ENCODE assay signal across 19 cellular contexts in genomic region chr2:235049069-235049468, GRCh38.
DNase-seq lines count a peak whose midpoint lies in the region; ATAC-seq and TF ChIP-seq lines count a peak whose summit lies in the region.
"Had no signal": no experiment of that assay in that cellular context is flagged by ENCODE, and none has a peak within 500 bp of the region (broad histone marks: within the 10 kb centered on the region; RNA-seq: fewer than 3 reads in every experiment).

No MANE protein-coding gene starts in this region.

- 93 to 98% methylated on average over 6 of the region's 6 CpGs for WGBS in endodermal cell (ENCODE audit: insufficient coverage in 1 of 2, insufficient read length in 1 of 2), 2 experiments

- H3K27ac ChIP-seq in endodermal cell (ENCODE audit: low read depth, low read length): no peak overlapping the region

- no peak overlapping the region for H3K4me3 Mint-ChIP-seq in endodermal cell
- H3K4me3 Mint-ChIP-seq: activated naive CD4-positive, alpha-beta T cell treated with anti-CD3 and anti-CD28 coated beads, Interleukin-2, amount 50 U/mL, for 24 hours; CD14-positive monocyte had no signal

- no peak for TF ChIP-seq CTCF in endodermal cell (conservative IDR thresholded peaks at IDR 0.05)

- H3K4me3 ChIP-seq in endodermal cell (ENCODE audit: low read length): no peak overlapping the region
- H3K4me3 ChIP-seq: breast epithelium, thyroid gland had no signal

- ATAC-seq in sciatic nerve: no peak
- ATAC-seq in GM19023 (IDR thresholded peaks at IDR 0.05; ENCODE audit: unreplicated experiment): no peak
- ATAC-seq: naive thymus-derived CD8-positive, alpha-beta T cell had no signal

- H3K36me3 Mint-ChIP-seq in endodermal cell (ENCODE audit: low read depth): peaks cover 76% of the 10 kb centered on the region
- H3K36me3 Mint-ChIP-seq: activated naive CD4-positive, alpha-beta T cell treated with anti-CD3 and anti-CD28 coated beads, Interleukin-2, amount 50 U/mL, for 24 hours; CD14-positive monocyte; naive thymus-derived CD8-positive, alpha-beta T cell had no signal

- DNase-seq in NCI-H2029 (lab: John Stamatoyannopoulos, UW): peak; percentile 20
- DNase-seq in NCI-H2029 treated with DMSO at 0.1 percent for 48 hours (lab: John Stamatoyannopoulos, UW): no peak
- DNase-seq in NCI-H146 treated with DMSO at 0.1 percent for 48 hours (lab: John Stamatoyannopoulos, UW; ENCODE audit: unreplicated experiment): peak; percentile 8
- peak; percentile 32 for DNase-seq in endodermal cell
- peak; percentile 37 for DNase-seq in sciatic nerve (ENCODE audit: low spot score)
- DNase-seq in globus pallidus (ENCODE audit: low spot score): no peak
- no peak for DNase-seq in NCI-H1694 (lab: John Stamatoyannopoulos, UW)
- DNase-seq: 8988T; activated CD8-positive, alpha-beta memory T cell treated with anti-CD3 and anti-CD28 coated beads, Interleukin-2, amount 50 U/mL, for 48 hours; effector CD4-positive, alpha-beta T cell; NCI-H187 treated with DMSO at 0.1 percent for 48 hours; retina; stimulated activated CD4-positive, alpha-beta T cell treated with anti-CD3 and anti-CD28 coated beads, Interleukin-1b, Interleukin-23, amount 100 ng/mL, for 48 hours; thyroid gland had no signal

- H3K9ac ChIP-seq in endodermal cell (ENCODE audit: extremely low read depth, low read length, poor library complexity, severe bottlenecking): no peak overlapping the region

- no peaks in the 10 kb centered on the region for H3K27me3 Mint-ChIP-seq in endodermal cell (ENCODE audit: insufficient read depth)

- H3K9me3 ChIP-seq in endodermal cell (ENCODE audit: control insufficient read depth, low read length): no peaks in the 10 kb centered on the region
- H3K9me3 ChIP-seq: breast epithelium, thyroid gland had no signal

- intact Hi-C loops in sciatic nerve (cut with DNase I): no loop called here

- H3K36me3 ChIP-seq in endodermal cell (ENCODE audit: control insufficient read depth, insufficient read depth, low read length): peaks cover 67% of the 10 kb centered on the region
- H3K36me3 ChIP-seq: breast epithelium had no signal

- H3K27me3 ChIP-seq in endodermal cell (ENCODE audit: control insufficient read depth, insufficient read depth, low read length, poor library complexity, severe bottlenecking): no peaks in the 10 kb centered on the region
- H3K27me3 ChIP-seq: breast epithelium, thyroid gland had no signal

- H3K4me1 ChIP-seq in endodermal cell (ENCODE audit: control insufficient read depth, insufficient read depth, low read length): no peaks in the 10 kb centered on the region

- peak overlapping the region; percentile 70 for H3K27ac Mint-ChIP-seq in endodermal cell
- H3K27ac Mint-ChIP-seq: activated naive CD4-positive, alpha-beta T cell treated with anti-CD3 and anti-CD28 coated beads, Interleukin-2, amount 50 U/mL, for 24 hours; CD14-positive monocyte; naive thymus-derived CD8-positive, alpha-beta T cell had no signal

- no peaks in the 10 kb centered on the region for H3K4me1 Mint-ChIP-seq in endodermal cell

- H3K9me3 Mint-ChIP-seq in endodermal cell: no peaks in the 10 kb centered on the region
- H3K9me3 Mint-ChIP-seq: activated naive CD4-positive, alpha-beta T cell treated with anti-CD3 and anti-CD28 coated beads, Interleukin-2, amount 50 U/mL, for 24 hours had no signal

Comparison
In these comparisons a context has a peak if more than half of its experiments do, and no peak if none do; other contexts are left out.
1. DNase-seq: peak in NCI-H2029 (single experiment), NCI-H146 treated with DMSO at 0.1 percent for 48 hours (single experiment), endodermal cell (single experiment) and sciatic nerve (single experiment); none in NCI-H2029 treated with DMSO at 0.1 percent for 48 hours (single experiment), globus pallidus (single experiment) and NCI-H1694 (single experiment).